21 cellular contexts compared by ENCODE assay signal in genomic region chr1:70503358-70503757, GRCh38.
DNase-seq lines count a peak whose midpoint lies in the region; ATAC-seq and TF ChIP-seq lines count a peak whose summit lies in the region.
"Had no signal": no experiment of that assay in that cellular context is flagged by ENCODE, and none has a peak within 500 bp of the region (broad histone marks: within the 10 kb centered on the region; RNA-seq: fewer than 3 reads in every experiment).

No MANE protein-coding gene starts in this region.

- ATAC-seq in activated T-cell treated with anti-CD3 and anti-CD28 coated beads, Interleukin-2, amount 50 U/mL, for 72 hours (replicated peaks in 1 of 2) = peak; percentile 9 to 23
- ATAC-seq in GM21360 (IDR thresholded peaks at IDR 0.05; ENCODE audit: unreplicated experiment) (no peak), left lung (no peak)
- ATAC-seq: effector memory CD8-positive, alpha-beta T cell; WTC11 had no signal

- peaks cover 23% of the 10 kb centered on the region for H3K27me3 Mint-ChIP-seq in activated T-cell treated with anti-CD3 and anti-CD28 coated beads, Interleukin-2, amount 50 U/mL, for 72 hours (ENCODE audit: low read depth)

- CTCF ChIA-PET in SK-N-SH (lab: Yijun Ruan, JAX) = interaction anchor here (0.6 to 1.0 kb wide), 2 partner anchors 25 to 370 kb away, joined by 3 read pairs; no protein-coding TSS in a partner anchor

- TF ChIP-seq CTCF in SK-N-SH (IDR thresholded peaks at IDR 0.05) (no peak), left lung (IDR thresholded peaks at IDR 0.05) (no peak)

- no peak overlapping the region for H3K4me2 ChIP-seq in SK-N-SH

- WGBS in SK-N-SH (ENCODE audit: low lambda C conversion rate) = 77% methylated on average over 1 of the region's 1 CpG

- H3K4me3 ChIP-seq in SK-N-SH (ENCODE audit: low read depth in 2 of 2, low read length in 1 of 2) (no peak overlapping the region), left lung (no peak overlapping the region)
- H3K4me3 ChIP-seq: esophagus squamous epithelium, SK-N-MC had no signal

- H3K9me3 Mint-ChIP-seq in activated T-cell treated with anti-CD3 and anti-CD28 coated beads, Interleukin-2, amount 50 U/mL, for 72 hours = no peaks in the 10 kb centered on the region
- H3K9me3 Mint-ChIP-seq: activated CD4-positive, alpha-beta memory T cell treated with anti-CD3 and anti-CD28 coated beads for 36 hours; effector memory CD8-positive, alpha-beta T cell; WTC11 had no signal

- no peak for DNase-seq in activated T-cell treated with anti-CD3 and anti-CD28 coated beads, Interleukin-2, amount 50 U/mL, for 72 hours
- DNase-seq in activated T-cell treated with anti-CD3 and anti-CD28 coated beads, Interleukin-2, amount 50 U/mL, for 48 hours = no peak
- DNase-seq in SK-N-SH (no peak), fibroblast of peridontal ligament (ENCODE audit: extremely low read depth) (peak; percentile 84), stromal cell of bone marrow (ENCODE audit: low read depth) (peak; percentile 29), DMS79 treated with DMSO at 0.1 percent for 48 hours (lab: John Stamatoyannopoulos, UW) (no peak), left lung (no peak)
- DNase-seq: activated CD4-positive, alpha-beta memory T cell treated with anti-CD3 and anti-CD28 coated beads for 36 hours; activated naive CD4-positive, alpha-beta T cell treated with Interleukin-2 at 50 U/mL for 16 hours; activated T-cell treated with anti-CD3 and anti-CD28 coated beads for 4 hours; Calu3; effector memory CD8-positive, alpha-beta T cell; esophagus squamous epithelium; Karpas-422; NCI-H1092 treated with DMSO at 0.1 percent for 48 hours; NCI-H2029 treated with DMSO at 0.1 percent for 48 hours; NK-92 treated with Interleukin-12 subunit alpha and Interleukin-12 subunit beta, amount 100 ng/mL, for 24 hours; RPMI8226 had no signal

- TF ChIP-seq EP300 in SK-N-SH (IDR thresholded peaks at IDR 0.05; ENCODE audit: borderline replicate concordance in 1 of 2, low read depth in 1 of 2, low read length in 1 of 2) = no peak; a peak in 1 of 4 replicates

- no peak overlapping the region for H3K27ac Mint-ChIP-seq in activated T-cell treated with anti-CD3 and anti-CD28 coated beads, Interleukin-2, amount 50 U/mL, for 72 hours
- H3K27ac Mint-ChIP-seq: activated CD4-positive, alpha-beta memory T cell treated with anti-CD3 and anti-CD28 coated beads for 36 hours; effector memory CD8-positive, alpha-beta T cell; WTC11 had no signal

- H3K27ac ChIP-seq in SK-N-SH (ENCODE audit: low read depth in 2 of 2, low read length in 1 of 2) (no peak overlapping the region), left lung (no peak overlapping the region)
- H3K27ac ChIP-seq: esophagus squamous epithelium, SK-N-MC had no signal

- intact Hi-C loops in left lung (cut with DNase I) = loop anchor here in 1 of 2 donors (10.0 kb wide), 1 partner anchor 369 kb away; no protein-coding TSS in a partner anchor

- no peaks in the 10 kb centered on the region for H3K36me3 Mint-ChIP-seq in activated T-cell treated with anti-CD3 and anti-CD28 coated beads, Interleukin-2, amount 50 U/mL, for 72 hours (ENCODE audit: insufficient read depth in 2 of 2)
- H3K36me3 Mint-ChIP-seq: activated CD4-positive, alpha-beta memory T cell treated with anti-CD3 and anti-CD28 coated beads for 36 hours; WTC11 had no signal

- H3K4me1 Mint-ChIP-seq in activated T-cell treated with anti-CD3 and anti-CD28 coated beads, Interleukin-2, amount 50 U/mL, for 72 hours (ENCODE audit: low read depth) = peaks cover 21% of the 10 kb centered on the region

- POLR2A ChIA-PET in SK-N-SH (lab: Yijun Ruan, JAX) = no interaction called here

- H3K9me2 ChIP-seq in SK-N-SH = no peaks in the 10 kb centered on the region

- H3K9ac ChIP-seq in SK-N-SH = no peak overlapping the region

- no peaks in the 10 kb centered on the region for H3K9me3 ChIP-seq in SK-N-SH
- H3K9me3 ChIP-seq in left lung = no peaks in the 10 kb centered on the region
- H3K9me3 ChIP-seq: esophagus squamous epithelium had no signal

- no peaks in the 10 kb centered on the region; the same call in 1 of the 2 replicates for H4K20me1 ChIP-seq in SK-N-SH (ENCODE audit: insufficient read depth)

- H3K4me3 Mint-ChIP-seq in activated T-cell treated with anti-CD3 and anti-CD28 coated beads, Interleukin-2, amount 50 U/mL, for 72 hours = no peak overlapping the region
- H3K4me3 Mint-ChIP-seq: activated CD4-positive, alpha-beta memory T cell treated with anti-CD3 and anti-CD28 coated beads for 36 hours; effector memory CD8-positive, alpha-beta T cell; WTC11 had no signal

- no peaks in the 10 kb centered on the region for H3K36me3 ChIP-seq in SK-N-SH (replicated peaks in 1 of 2; ENCODE audit: control insufficient read depth in 1 of 2, insufficient read depth in 2 of 2, low read length in 1 of 2)
- no peaks in the 10 kb centered on the region for H3K36me3 ChIP-seq in left lung
- H3K36me3 ChIP-seq: esophagus squamous epithelium had no signal

- peaks cover 23% of the 10 kb centered on the region for H3F3A ChIP-seq in SK-N-SH (replicated peaks; ENCODE audit: insufficient read depth)

- TF ChIP-seq RAD21 in SK-N-SH (IDR thresholded peaks at IDR 0.05; ENCODE audit: low read length) = no peak

- H2AFZ ChIP-seq in SK-N-SH (ENCODE audit: low read depth) = no peak overlapping the region

- H3K27me3 ChIP-seq in SK-N-SH (ENCODE audit: insufficient read depth) (no peaks in the 10 kb centered on the region), left lung (no peaks in the 10 kb centered on the region)
- H3K27me3 ChIP-seq: esophagus squamous epithelium had no signal

- no peaks in the 10 kb centered on the region for H3K79me2 ChIP-seq in SK-N-SH (ENCODE audit: insufficient read depth)

- H3K4me1 ChIP-seq in SK-N-SH (ENCODE audit: control insufficient read depth in 1 of 2, insufficient read depth in 2 of 2, low read depth in 1 of 2, low read length in 1 of 2) (peaks cover 5 to 15% of the 10 kb centered on the region in 2 experiments; a peak in 3 of 4 replicates), left lung (no peaks in the 10 kb centered on the region)

TF ChIP-seq in SK-N-SH, 30 proteins besides CTCF, POLR2A, EP300 and RAD21:
- TF ChIP-seq MEF2A (IDR thresholded peaks at IDR 0.05; ENCODE audit: borderline replicate concordance, low read depth) = no peak
- no peak for TF ChIP-seq REST (IDR thresholded peaks at IDR 0.05; ENCODE audit: low read depth, low read length)
- TF ChIP-seq USF2 (IDR thresholded peaks at IDR 0.05; ENCODE audit: borderline replicate concordance, low read depth, low read length) = no peak
- no peak for TF ChIP-seq GATA2 (CRISPR knock-in tag; IDR thresholded peaks at IDR 0.05)
- TF ChIP-seq JUND (IDR thresholded peaks at IDR 0.05) = peak; percentile 29; the same call in 1 of the 2 replicates
- peak; percentile 44; the same call in 1 of the 2 replicates for TF ChIP-seq TCF12 (IDR thresholded peaks at IDR 0.05)
- TF ChIP-seq, protein P1, sequence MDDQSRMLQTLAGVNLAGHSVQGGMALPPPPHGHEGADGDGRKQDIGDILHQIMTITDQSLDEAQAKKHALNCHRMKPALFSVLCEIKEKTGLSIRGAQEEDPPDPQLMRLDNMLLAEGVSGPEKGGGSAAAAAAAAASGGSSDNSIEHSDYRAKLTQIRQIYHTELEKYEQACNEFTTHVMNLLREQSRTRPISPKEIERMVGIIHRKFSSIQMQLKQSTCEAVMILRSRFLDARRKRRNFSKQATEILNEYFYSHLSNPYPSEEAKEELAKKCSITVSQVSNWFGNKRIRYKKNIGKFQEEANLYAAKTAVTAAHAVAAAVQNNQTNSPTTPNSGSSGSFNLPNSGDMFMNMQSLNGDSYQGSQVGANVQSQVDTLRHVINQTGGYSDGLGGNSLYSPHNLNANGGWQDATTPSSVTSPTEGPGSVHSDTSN (IDR thresholded peaks at IDR 0.05) = 0 out of 2 replicates have a peak, but pooled peaks have one; percentile 12
- peak; percentile 19; the same call in 1 of the 2 replicates for TF ChIP-seq NFIC (IDR thresholded peaks at IDR 0.05; ENCODE audit: borderline replicate concordance)
- TF ChIP-seq RXRA (IDR thresholded peaks at IDR 0.05; ENCODE audit: borderline replicate concordance, low read depth) = peak; percentile 26; the same call in 1 of the 2 replicates
- peak; percentile 34; the same call in 1 of the 2 replicates for TF ChIP-seq FOSL2 (IDR thresholded peaks at IDR 0.05; ENCODE audit: borderline replicate concordance, low read depth)

Comparison
In these comparisons a context has a peak if more than half of its experiments do, and no peak if none do; other contexts are left out.
1. ATAC-seq: peak in activated T-cell treated with anti-CD3 and anti-CD28 coated beads, Interleukin-2, amount 50 U/mL, for 72 hours (2 of 2); none in GM21360 (single experiment) and left lung (single experiment).
2. DNase-seq: peak in fibroblast of peridontal ligament (single experiment) and stromal cell of bone marrow (single experiment); none in activated T-cell treated with anti-CD3 and anti-CD28 coated beads, Interleukin-2, amount 50 U/mL, for 72 hours (0 of 2), activated T-cell treated with anti-CD3 and anti-CD28 coated beads, Interleukin-2, amount 50 U/mL, for 48 hours (0 of 2), SK-N-SH (single experiment), DMS79 treated with DMSO at 0.1 percent for 48 hours (single experiment) and left lung (0 of 2).